ENCODE assay signal across 20 cellular contexts in genomic region chr6:113128020-113128419, GRCh38.
"Had no signal": no experiment of that assay in that cellular context is flagged by ENCODE, and none has a peak within 500 bp of the region (broad histone marks: within the 10 kb centered on the region; RNA-seq: fewer than 3 reads in every experiment).

No MANE protein-coding gene starts in this region.

- H3K9me3 ChIP-seq: esophagus squamous epithelium, heart right ventricle, mucosa of descending colon, upper lobe of right lung had no signal

- H3K4me3 ChIP-seq: cardiac muscle cell, esophagus squamous epithelium, heart right ventricle, mucosa of descending colon, upper lobe of right lung had no signal

- H3K27me3 ChIP-seq: cardiac muscle cell, esophagus squamous epithelium, heart right ventricle, upper lobe of right lung had no signal

- DNase-seq: activated CD4-positive, alpha-beta T cell treated with anti-CD3 and anti-CD28 coated beads for 1 hour; activated CD8-positive, alpha-beta memory T cell treated with anti-CD3 and anti-CD28 coated beads for 24 hours; activated CD8-positive, alpha-beta memory T cell treated with anti-CD3 and anti-CD28 coated beads, Interleukin-2, amount 50 U/mL, for 48 hours; activated gamma-delta T cell; activated T-cell treated with anti-CD3 and anti-CD28 coated beads, Interleukin-2, amount 50 U/mL, for 48 hours; effector memory CD4-positive, alpha-beta T cell; esophagus squamous epithelium; heart right ventricle; kidney glomerular epithelial cell; left ventricle myocardium superior; mesenchymal stem cell; mucosa of descending colon; naive B cell; stimulated activated CD4-positive, alpha-beta T cell treated with anti-CD3 and anti-CD28 coated beads, Interleukin-12 subunit alpha, Interleukin-12 subunit beta, amount 100 ng/mL, for 4 hours; stimulated activated CD4-positive, alpha-beta T cell treated with anti-CD3 and anti-CD28 coated beads, Interleukin-1b, Interleukin-23, amount 100 ng/mL, for 48 hours; stimulated activated CD8-positive, alpha-beta memory T cell treated with anti-CD3 and anti-CD28 coated beads, Interleukin-4, amount 100 ng/mL, for 48 hours; stimulated activated naive CD4-positive, alpha-beta T cell; upper lobe of right lung had no signal

- H3K27ac ChIP-seq: cardiac muscle cell, esophagus squamous epithelium, heart right ventricle, upper lobe of right lung, VCaP had no signal

- ATAC-seq: heart right ventricle, left ventricle myocardium superior, mucosa of descending colon, upper lobe of right lung had no signal

- H3K36me3 ChIP-seq: cardiac muscle cell, esophagus squamous epithelium, heart right ventricle, upper lobe of right lung had no signal

- H3K4me1 ChIP-seq: esophagus squamous epithelium, heart right ventricle, upper lobe of right lung had no signal
